Comparison of ENCODE assay signal across 28 cellular contexts in the genomic region with DNA sequence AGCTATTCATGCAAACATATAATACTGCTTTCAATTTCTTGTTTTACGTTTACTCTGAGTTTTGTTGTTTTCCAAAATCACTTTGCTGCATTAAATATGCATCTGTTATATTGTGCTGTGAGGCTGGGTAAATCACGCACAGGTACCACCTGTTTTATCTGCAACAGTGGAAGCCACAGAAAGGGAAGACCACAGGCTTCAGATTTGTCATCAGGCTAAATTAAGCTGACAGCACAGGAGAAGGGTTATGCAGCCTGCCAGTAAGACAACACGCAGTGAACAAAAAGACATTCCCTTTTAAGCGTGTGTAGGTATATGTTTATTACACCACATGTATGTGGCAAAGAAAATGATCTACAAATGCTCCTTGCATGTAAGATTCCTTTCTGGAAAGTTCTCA. TPM values are rescaled to one million over a fixed set of nuclear protein-coding genes. Genes with fewer than 3 reads are reported as not detected.
DNase-seq lines count a peak whose midpoint lies in the region; ATAC-seq, FAIRE-seq and TF ChIP-seq lines count a peak whose summit lies in the region.
"Had no signal": no experiment of that assay in that cellular context is flagged by ENCODE, and none has a peak within 500 bp of the region (broad histone marks: within the 10 kb centered on the region; RNA-seq: fewer than 3 reads in every experiment).

No MANE protein-coding gene starts in this region.

- no peak overlapping the region for H3K27ac ChIP-seq in IMR-90 (ENCODE audit: insufficient read depth, low read length)
- H3K27ac ChIP-seq: prostate gland, spleen, upper lobe of left lung had no signal

- peak; percentile 14 for DNase-seq in activated CD8-positive, alpha-beta memory T cell treated with anti-CD3 and anti-CD28 coated beads, Interleukin-2, amount 10 ng/mL, durations not matched to agents 7 days and 5 days
- no peak for DNase-seq in activated CD8-positive, alpha-beta memory T cell treated with anti-CD3 and anti-CD28 coated beads, Interleukin-2, amount 50 U/mL, for 48 hours
- DNase-seq in IMR-90 (no peak), mesothelial cell of epicardium (ENCODE audit: low spot score in 2 of 2, unreplicated experiment in 2 of 2) (no peak), NCI-H446 treated with DMSO at 0.1 percent for 48 hours (lab: John Stamatoyannopoulos, UW) (no peak), H54 (ENCODE audit: insufficient read length, low spot score) (no peak)
- no peak for DNase-seq in activated CD8-positive, alpha-beta T cell treated with anti-CD3 and anti-CD28 coated beads for 36 hours
- DNase-seq: activated CD4-positive, CD25-positive, alpha-beta regulatory T cell treated with anti-CD3 and anti-CD28 coated beads, Interleukin-2, amount 50 U/mL, for 72 hours; activated effector memory CD4-positive, alpha-beta T cell treated with Interleukin-2 at 50 U/mL for 16 hours; BE2C; foreskin fibroblast; GOT3; hypothalamus; mesenchymal stem cell; MM.1S; NCI-H1694; RPMI8226; stimulated activated CD4-positive, alpha-beta T cell treated with anti-CD3 and anti-CD28 coated beads, Interleukin-4, amount 100 ng/mL, for 4 hours; T1000 had no signal

- no peaks in the 10 kb centered on the region for H3K36me3 Mint-ChIP-seq in activated CD8-positive, alpha-beta memory T cell treated with anti-CD3 and anti-CD28 coated beads, Interleukin-2, amount 10 ng/mL, durations not matched to agents 7 days and 5 days
- peaks cover 9% of the 10 kb centered on the region for H3K36me3 Mint-ChIP-seq in mesothelial cell of epicardium
- no peaks in the 10 kb centered on the region for H3K36me3 Mint-ChIP-seq in activated CD8-positive, alpha-beta T cell treated with anti-CD3 and anti-CD28 coated beads for 36 hours (ENCODE audit: low read depth)

- whole genome bisulfite sequencing in IMR-90 (ENCODE audit: extremely low coverage in 2 of 2, insufficient read length in 1 of 2), 2 experiments, result 100% methylated on average over 1 of the region's 4 CpGs; no CpG with 5 or more reads in 1 of the 2 experiments

- dilution Hi-C loops in IMR-90 (cut with HindIII; ENCODE audit: low sequenced_read_pairs, unreplicated experiment), result no loop called here

- BruUV-seq in IMR-90 (replicated peaks; lab: Mats Ljungman, UMichigan), result no TSS peak

- CTCF ChIA-PET in activated CD8-positive, alpha-beta memory T cell treated with anti-CD3 and anti-CD28 coated beads, Interleukin-2, amount 10 ng/mL, durations not matched to agents 7 days and 5 days (lab: Charles Lee), result no interaction called here
- CTCF ChIA-PET in IMR-90 (lab: Yijun Ruan, JAX), result interaction anchor here (0.8 kb wide), 1 partner anchor 58 kb away, joined by 4 read pairs; no protein-coding TSS in a partner anchor
- CTCF ChIA-PET in activated CD8-positive, alpha-beta T cell treated with anti-CD3 and anti-CD28 coated beads for 36 hours (lab: Charles Lee), result interaction anchor here (0.5 to 1.1 kb wide), 2 partner anchors 24 to 58 kb away, joined by 3 to 4 read pairs; no protein-coding TSS in a partner anchor

- H3K4ac ChIP-seq in IMR-90 (ENCODE audit: low read depth, low read length), result peak overlapping the region; percentile 48; the same call in 1 of the 2 replicates

- no peak overlapping the region for H2BK20ac ChIP-seq in IMR-90 (ENCODE audit: low read depth, low read length)

- POLR2A ChIA-PET in IMR-90 (lab: Charles Lee; ENCODE audit: unreplicated experiment), result no interaction called here
- POLR2A ChIA-PET in activated CD8-positive, alpha-beta T cell treated with anti-CD3 and anti-CD28 coated beads for 36 hours (lab: Charles Lee), result no interaction called here

- H3K27me3 Mint-ChIP-seq in activated CD8-positive, alpha-beta memory T cell treated with anti-CD3 and anti-CD28 coated beads, Interleukin-2, amount 10 ng/mL, durations not matched to agents 7 days and 5 days, result peaks cover 27% of the 10 kb centered on the region
- H3K27me3 Mint-ChIP-seq in mesothelial cell of epicardium (ENCODE audit: low read depth), result no peaks in the 10 kb centered on the region
- peaks cover 3% of the 10 kb centered on the region for H3K27me3 Mint-ChIP-seq in activated CD8-positive, alpha-beta T cell treated with anti-CD3 and anti-CD28 coated beads for 36 hours

- no peak overlapping the region for H3K18ac ChIP-seq in IMR-90 (ENCODE audit: low read depth, low read length)

- H3K36me3 ChIP-seq in IMR-90 (ENCODE audit: control insufficient read depth, insufficient read depth, low read length), result peaks cover 14% of the 10 kb centered on the region
- H3K36me3 ChIP-seq: BE2C, prostate gland had no signal

- H3K4me1 ChIP-seq in IMR-90 (ENCODE audit: control insufficient read depth, insufficient read depth, low read length), result peaks cover 54% of the 10 kb centered on the region
- H3K4me1 ChIP-seq: BE2C had no signal

- no peak overlapping the region for H3K56ac ChIP-seq in IMR-90 (ENCODE audit: extremely low read depth, insufficient read depth, low read length)

- H4K8ac ChIP-seq in IMR-90 (ENCODE audit: low read depth in 2 of 2, low read length in 2 of 2), result no peak overlapping the region

- no peak overlapping the region for H3K4me3 Mint-ChIP-seq in activated CD8-positive, alpha-beta memory T cell treated with anti-CD3 and anti-CD28 coated beads, Interleukin-2, amount 10 ng/mL, durations not matched to agents 7 days and 5 days
- no peak overlapping the region for H3K4me3 Mint-ChIP-seq in mesothelial cell of epicardium
- no peak overlapping the region for H3K4me3 Mint-ChIP-seq in activated CD8-positive, alpha-beta T cell treated with anti-CD3 and anti-CD28 coated beads for 36 hours
- H3K4me3 Mint-ChIP-seq: nephron had no signal

- no peak overlapping the region for H4K5ac ChIP-seq in IMR-90 (ENCODE audit: low read depth, low read length)

- H2AFZ ChIP-seq in IMR-90 (replicated peaks; ENCODE audit: low read length, poor library complexity), result no peak overlapping the region

- no peaks in the 10 kb centered on the region for H3K4me1 Mint-ChIP-seq in activated CD8-positive, alpha-beta memory T cell treated with anti-CD3 and anti-CD28 coated beads, Interleukin-2, amount 10 ng/mL, durations not matched to agents 7 days and 5 days
- H3K4me1 Mint-ChIP-seq in mesothelial cell of epicardium, result peaks cover 67% of the 10 kb centered on the region
- peaks cover 17% of the 10 kb centered on the region for H3K4me1 Mint-ChIP-seq in activated CD8-positive, alpha-beta T cell treated with anti-CD3 and anti-CD28 coated beads for 36 hours (ENCODE audit: low read depth)

- no peak overlapping the region for H3K27ac Mint-ChIP-seq in activated CD8-positive, alpha-beta memory T cell treated with anti-CD3 and anti-CD28 coated beads, Interleukin-2, amount 10 ng/mL, durations not matched to agents 7 days and 5 days
- H3K27ac Mint-ChIP-seq in mesothelial cell of epicardium, result peak overlapping the region; percentile 58
- no peak overlapping the region for H3K27ac Mint-ChIP-seq in activated CD8-positive, alpha-beta T cell treated with anti-CD3 and anti-CD28 coated beads for 36 hours

- H3K9me1 ChIP-seq in IMR-90 (ENCODE audit: insufficient read depth, low read length), result peaks cover 43% of the 10 kb centered on the region

- no peaks in the 10 kb centered on the region for H3K9me3 Mint-ChIP-seq in activated CD8-positive, alpha-beta memory T cell treated with anti-CD3 and anti-CD28 coated beads, Interleukin-2, amount 10 ng/mL, durations not matched to agents 7 days and 5 days (ENCODE audit: low read depth)
- no peaks in the 10 kb centered on the region for H3K9me3 Mint-ChIP-seq in mesothelial cell of epicardium
- H3K9me3 Mint-ChIP-seq in activated CD8-positive, alpha-beta T cell treated with anti-CD3 and anti-CD28 coated beads for 36 hours, result no peaks in the 10 kb centered on the region
- H3K9me3 Mint-ChIP-seq: nephron had no signal

- no peak overlapping the region for H2AK9ac ChIP-seq in IMR-90 (replicated peaks; ENCODE audit: low read depth, low read length, poor library complexity)

- no peak overlapping the region for H4K91ac ChIP-seq in IMR-90 (ENCODE audit: insufficient read depth, low read depth, low read length)

- H2BK5ac ChIP-seq in IMR-90 (ENCODE audit: low read depth, low read length, poor library complexity, severe bottlenecking), result no peak overlapping the region

- no peak for ATAC-seq in activated CD8-positive, alpha-beta memory T cell treated with anti-CD3 and anti-CD28 coated beads, Interleukin-2, amount 10 ng/mL, durations not matched to agents 7 days and 5 days
- ATAC-seq in IMR-90 (ENCODE audit: low read depth) (no peak), GM18873 (IDR thresholded peaks at IDR 0.05; ENCODE audit: low FRiP score, unreplicated experiment) (no peak)
- ATAC-seq in activated CD8-positive, alpha-beta T cell treated with anti-CD3 and anti-CD28 coated beads for 36 hours, result no peak
- ATAC-seq: SK-N-SH treated with all-trans-retinoic acid at 6 μM for 48 hours had no signal

- H3K23ac ChIP-seq in IMR-90 (ENCODE audit: low read depth, low read length), result peak overlapping the region; percentile 25; the same call in 1 of the 2 replicates

- no peaks in the 10 kb centered on the region for H3K9me3 ChIP-seq in IMR-90 (ENCODE audit: control insufficient read depth, insufficient read depth, low read length)
- H3K9me3 ChIP-seq: BE2C, prostate gland, spleen, upper lobe of left lung had no signal

- H3K27me3 ChIP-seq in IMR-90 (ENCODE audit: control insufficient read depth, insufficient read depth, low read length), result no peaks in the 10 kb centered on the region
- H3K27me3 ChIP-seq: BE2C, spleen, upper lobe of left lung had no signal

- in situ Hi-C loops in IMR-90 (cut with MboI; ENCODE audit: low sequenced_read_pairs), result loop anchor here (25.0 kb wide), 1 partner anchor 655 kb away; no protein-coding TSS in a partner anchor

- H2BK120ac ChIP-seq in IMR-90 (ENCODE audit: low read depth, low read length), result no peak overlapping the region

- peak overlapping the region; percentile 20; the same call in 1 of the 3 replicates for H2BK15ac ChIP-seq in IMR-90 (ENCODE audit: low read depth, low read length)

- no peak overlapping the region for H3K4me3 ChIP-seq in IMR-90 (ENCODE audit: insufficient read depth, low read depth, low read length)
- H3K4me3 ChIP-seq: prostate gland, spleen, upper lobe of left lung had no signal

- TF ChIP-seq POLR2A in IMR-90 (IDR thresholded peaks at IDR 0.05; ENCODE audit: low read depth, low read length) (no peak), H54 (IDR thresholded peaks at IDR 0.05; ENCODE audit: low read depth, low read length) (no peak)

- H3K9ac ChIP-seq in IMR-90 (ENCODE audit: low read depth, low read length), result no peak overlapping the region

- no peak overlapping the region for H3K4me2 ChIP-seq in IMR-90 (ENCODE audit: low read depth, low read length)

- peak overlapping the region; percentile 31 for H2AK5ac ChIP-seq in IMR-90 (ENCODE audit: low read depth, low read length)

- H4K20me1 ChIP-seq in IMR-90 (ENCODE audit: insufficient read depth, low read length), result peaks cover 76% of the 10 kb centered on the region

- intact Hi-C loops in IMR-90 (cut with micrococcal nuclease), result no loop called here
- intact Hi-C loops in activated CD8-positive, alpha-beta T cell treated with anti-CD3 and anti-CD28 coated beads for 36 hours (cut with micrococcal nuclease), result no loop called here

- no peak for TF ChIP-seq RAD21 in IMR-90 (IDR thresholded peaks at IDR 0.05; ENCODE audit: low read length)

- 0 out of 2 replicates have a peak overlapping the region, but pooled peaks have one; percentile 10 for H3K14ac ChIP-seq in IMR-90 (replicated peaks; ENCODE audit: low read depth, low read length)

- FAIRE-seq in H54 (lab: Jason Lieb, UNC), result no peak
- FAIRE-seq: A204.1, bronchial epithelial cell, keratinocyte had no signal

- TF ChIP-seq CTCF in IMR-90 (conservative IDR thresholded peaks at IDR 0.05; ENCODE audit: low read depth, low read length) (no peak), mesothelial cell of epicardium (IDR thresholded peaks at IDR 0.05; ENCODE audit: unreplicated experiment) (no peak)
- no peak for TF ChIP-seq CTCF in activated CD8-positive, alpha-beta T cell treated with anti-CD3 and anti-CD28 coated beads for 36 hours (IDR thresholded peaks at IDR 0.05)

- H3K79me1 ChIP-seq in IMR-90 (ENCODE audit: low read depth in 1 of 2, low read length in 2 of 2), result peaks cover 40 to 94% of the 10 kb centered on the region in 2 experiments

RNA-seq across cellular contexts. Expression of a gene that starts 38.2 kb away (rescaled TPM):
- total RNA-seq in activated CD8-positive, alpha-beta memory T cell treated with anti-CD3 and anti-CD28 coated beads, Interleukin-2, amount 10 ng/mL, durations not matched to agents 7 days and 5 days, result 1 to 10 TPM; 1.5 to 2.0 TPM
- total RNA-seq in IMR-90 (2012; rRNA removed) (7.9 and 9.7 TPM in 2 replicates), mesothelial cell of epicardium (84.4 to 92.1 TPM (median 90.9 TPM) in 3 replicates)
- polyA plus RNA-seq in IMR-90 (2012; rRNA removed), result 16.6 and 16.9 TPM in 2 replicates
- 11.0 and 15.4 TPM in 2 replicates for polyA plus RNA-seq in IMR-90 (2012; cell fraction: cytosol; rRNA removed)
- polyA plus RNA-seq in IMR-90 (2012; cell fraction: nucleus; rRNA removed; ENCODE audit: low replicate concordance), result 50.6 and 72.6 TPM in 2 replicates
- total RNA-seq in activated CD8-positive, alpha-beta T cell treated with anti-CD3 and anti-CD28 coated beads for 36 hours, result 10 to 100 TPM in 1 of 2 experiments, 1 to 10 TPM in 1; 7.0 to 10.5 TPM
